ENCODE assay signal across 31 cellular contexts in the genomic region with DNA sequence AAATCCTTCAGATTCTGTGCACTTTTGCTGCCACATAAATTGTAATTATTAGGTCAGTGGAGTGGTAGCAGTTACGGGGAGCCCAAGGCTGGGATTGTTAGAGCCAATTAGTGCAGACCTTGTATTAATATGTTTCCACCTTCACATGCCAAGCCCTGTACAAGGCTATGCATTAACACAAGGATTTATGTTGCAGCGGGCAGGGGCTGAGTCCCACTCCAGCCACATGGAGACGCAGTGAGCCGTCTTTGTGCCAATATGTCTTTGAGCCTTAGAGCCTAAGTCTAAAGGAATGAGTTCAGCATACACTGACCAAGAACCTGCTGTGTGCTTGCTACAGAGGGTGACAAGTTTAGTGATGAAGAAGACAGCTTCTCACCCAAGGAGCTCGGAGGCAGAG.
"Had no signal": no experiment of that assay in that cellular context is flagged by ENCODE, and none has a peak within 500 bp of the region (broad histone marks: within the 10 kb centered on the region; RNA-seq: fewer than 3 reads in every experiment).

No MANE protein-coding gene starts in this region.

- H3K36me3 ChIP-seq: adrenal gland, colonic mucosa, gastroesophageal sphincter, neutrophil, ovary, thyroid gland, upper lobe of right lung had no signal

- H2AFZ ChIP-seq: hepatocyte had no signal

- ATAC-seq: body of pancreas; gastroesophageal sphincter; left cardiac atrium; left ventricle myocardium superior; stimulated activated memory B cell treated with anti-CD40 and anti-IgM and Interleukin-4, amounts not matched to agents 10 μg/mL and 1 μg/mL and 100 μg/mL, for 72 hours; stimulated activated naive CD8-positive, alpha-beta T cell treated with anti-CD3 and anti-CD28 coated beads, Interleukin-15, amount 100 ng/mL, for 72 hours; upper lobe of right lung had no signal

- H3K4me2 ChIP-seq: hepatocyte, smooth muscle cell had no signal

- H3K4me1 ChIP-seq: adrenal gland, body of pancreas, colonic mucosa, gastroesophageal sphincter, thyroid gland, upper lobe of right lung had no signal

- H3K79me2 ChIP-seq: hepatocyte had no signal

- H3K27ac ChIP-seq: adrenal gland, body of pancreas, colonic mucosa, gastroesophageal sphincter, hepatocyte, neutrophil, ovary, thyroid gland, upper lobe of right lung had no signal

- H3K9me3 ChIP-seq: adrenal gland, body of pancreas, colonic mucosa, neutrophil, ovary, thyroid gland, upper lobe of right lung had no signal

- H3K4me3 ChIP-seq: adrenal gland, body of pancreas, colonic mucosa, gastroesophageal sphincter, hepatocyte, ovary, smooth muscle cell, thyroid gland, upper lobe of right lung had no signal

- DNase-seq: activated CD4-positive, alpha-beta memory T cell treated with anti-CD3 and anti-CD28 coated beads for 36 hours; activated CD4-positive, alpha-beta T cell treated with anti-CD3 and anti-CD28 coated beads, Interleukin-2, amount 10 ng/mL, durations not matched to agents 24 days and 14 days; activated CD4-positive, CD25-positive, alpha-beta regulatory T cell treated with anti-CD3 and anti-CD28 coated beads, Interleukin-2, amount 50 U/mL, for 72 hours; activated CD8-positive, alpha-beta memory T cell treated with anti-CD3 and anti-CD28 coated beads, Interleukin-2, amount 50 U/mL, for 4 hours; activated effector memory CD4-positive, alpha-beta T cell treated with anti-CD3 and anti-CD28 coated beads, Interleukin-2, amount 50 U/mL, for 16 hours; activated naive CD4-positive, alpha-beta T cell treated with anti-CD3 and anti-CD28 coated beads for 36 hours; activated naive CD8-positive, alpha-beta T cell treated with anti-CD3 and anti-CD28 coated beads for 36 hours; activated T-cell treated with anti-CD3 and anti-CD28 coated beads, Interleukin-2, amount 50 U/mL, for 1 hour; adrenal gland; aorta; body of pancreas; cerebellar nuclear complex; colonic mucosa; effector memory CD4-positive, alpha-beta T cell; erythroblast; left cardiac atrium; left ventricle myocardium superior; naive B cell; nephron progenitor cell; ovary; stimulated activated CD4-positive, alpha-beta T cell treated with anti-CD3 and anti-CD28 coated beads, Interleukin-1b, Interleukin-23, amount 100 ng/mL, for 48 hours; stimulated activated CD4-positive, alpha-beta T cell treated with anti-CD3 and anti-CD28 coated beads, Interleukin-4, amount 100 ng/mL, for 4 hours; stimulated activated CD8-positive, alpha-beta memory T cell treated with anti-CD3 and anti-CD28 coated beads, Interleukin-4, amount 100 ng/mL, for 48 hours; stimulated activated naive CD8-positive, alpha-beta T cell treated with anti-CD3 and anti-CD28 coated beads, Interleukin-15, amount 100 ng/mL, for 72 hours; thyroid gland; upper lobe of right lung had no signal

- H3K27me3 ChIP-seq: adrenal gland, body of pancreas, colonic mucosa, gastroesophageal sphincter, hepatocyte, neutrophil, ovary, thyroid gland, upper lobe of right lung had no signal
